ENCODE assay signal across 27 cellular contexts in the genomic region with DNA sequence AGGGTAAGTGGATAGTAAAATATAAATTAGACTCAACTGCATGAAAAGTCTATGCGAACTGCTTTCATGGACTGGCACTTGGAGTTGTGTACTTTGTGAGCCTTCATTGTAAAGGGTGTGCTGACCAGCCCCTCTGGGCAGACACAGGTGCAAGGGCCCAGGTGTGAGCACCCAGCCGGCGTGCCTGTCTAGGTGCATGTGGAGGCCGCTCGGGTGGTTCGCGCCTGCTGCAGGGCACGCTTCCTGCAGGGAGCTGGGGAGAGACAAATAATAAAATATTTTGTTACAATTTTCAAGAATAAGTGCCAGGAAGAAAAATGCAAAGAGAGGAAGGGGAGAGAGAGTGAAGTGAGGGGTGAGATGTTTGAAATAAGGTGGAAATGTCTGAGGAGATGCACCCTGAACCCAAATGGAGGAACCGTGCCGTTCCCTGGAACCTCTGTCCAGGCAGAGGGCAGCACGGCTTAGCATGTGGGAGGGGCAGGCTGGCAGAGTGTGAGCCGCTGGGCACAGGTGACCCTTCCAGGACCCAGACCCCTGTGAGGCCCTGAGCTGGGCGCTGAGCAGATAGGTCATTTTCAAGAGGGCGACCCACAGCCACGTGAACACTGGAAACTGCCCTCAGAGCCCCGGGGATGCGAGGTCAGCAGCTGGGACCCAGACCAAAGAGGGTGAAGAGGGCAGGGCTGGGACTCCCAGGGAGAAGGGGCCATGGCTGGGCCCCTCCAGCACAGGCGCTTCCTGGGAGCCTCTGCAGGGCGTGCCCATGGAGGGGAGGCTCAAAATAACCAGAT. TPM values are rescaled to one million over a fixed set of nuclear protein-coding genes. Genes with fewer than 3 reads are reported as not detected.
"Had no signal": no experiment of that assay in that cellular context is flagged by ENCODE, and none has a peak within 500 bp of the region (broad histone marks: within the 10 kb centered on the region; RNA-seq: fewer than 3 reads in every experiment).

No MANE protein-coding gene starts in this region.

- H3K9me3 Mint-ChIP-seq: effector memory CD8-positive, alpha-beta T cell; immature natural killer cell; naive thymus-derived CD8-positive, alpha-beta T cell; nephron progenitor cell; stimulated activated memory B cell treated with anti-CD40 and anti-IgM and Interleukin-4, amounts not matched to agents 10 μg/mL and 1 μg/mL and 100 μg/mL, for 72 hours had no signal

- H3K4me1 Mint-ChIP-seq: immature natural killer cell; stimulated activated memory B cell treated with anti-CD40 and anti-IgM and Interleukin-4, amounts not matched to agents 10 μg/mL and 1 μg/mL and 100 μg/mL, for 72 hours had no signal

- ATAC-seq: effector memory CD8-positive, alpha-beta T cell; naive thymus-derived CD8-positive, alpha-beta T cell; psoas muscle; stimulated activated memory B cell treated with anti-CD40 and anti-IgM and Interleukin-4, amounts not matched to agents 10 μg/mL and 1 μg/mL and 100 μg/mL, for 72 hours; stimulated activated naive CD8-positive, alpha-beta T cell treated with anti-CD3 and anti-CD28 coated beads, Interleukin-15, Interleukin-2, amounts not matched to agents 100 U/mL and 50 U/mL, for 24 hours had no signal

- H3K4me3 Mint-ChIP-seq: effector memory CD8-positive, alpha-beta T cell; immature natural killer cell; nephron progenitor cell; stimulated activated memory B cell treated with anti-CD40 and anti-IgM and Interleukin-4, amounts not matched to agents 10 μg/mL and 1 μg/mL and 100 μg/mL, for 72 hours had no signal

- H3K27me3 Mint-ChIP-seq: effector memory CD8-positive, alpha-beta T cell; naive thymus-derived CD8-positive, alpha-beta T cell; stimulated activated memory B cell treated with anti-CD40 and anti-IgM and Interleukin-4, amounts not matched to agents 10 μg/mL and 1 μg/mL and 100 μg/mL, for 72 hours had no signal

- DNase-seq: cortex of kidney; effector memory CD8-positive, alpha-beta T cell; erythroblast; esophagus squamous epithelium; foreskin melanocyte; glutamatergic neuron; heart right ventricle; hypothalamus; immature natural killer cell; islet precursor cell; kidney glomerular epithelial cell; left ventricle myocardium inferior; mammary epithelial cell; mesendoderm; midbrain; naive thymus-derived CD8-positive, alpha-beta T cell; nephron progenitor cell; occipital lobe; ovary; psoas muscle; right cardiac atrium; sigmoid colon; stimulated activated CD4-positive, alpha-beta T cell treated with anti-CD3 and anti-CD28 coated beads, Interleukin-2, amount 100 ng/mL, for 24 hours; stimulated activated CD4-positive, alpha-beta T cell treated with anti-CD3 and anti-CD28 coated beads, Interleukin-4, amount 100 ng/mL, for 24 hours; stimulated activated naive CD8-positive, alpha-beta T cell treated with anti-CD3 and anti-CD28 coated beads, Interleukin-15, Interleukin-2, amounts not matched to agents 100 U/mL and 50 U/mL, for 24 hours; transverse colon had no signal

- H3K27ac Mint-ChIP-seq: effector memory CD8-positive, alpha-beta T cell; immature natural killer cell; stimulated activated memory B cell treated with anti-CD40 and anti-IgM and Interleukin-4, amounts not matched to agents 10 μg/mL and 1 μg/mL and 100 μg/mL, for 72 hours had no signal

RNA-seq across cellular contexts. Expression of a gene that starts 28.7 kb away (rescaled TPM):
- total RNA-seq: left ventricle myocardium inferior had no signal
